25 cellular contexts compared by ENCODE assay signal in genomic region chr16:51545951-51546350, GRCh38.
"Had no signal": no experiment of that assay in that cellular context is flagged by ENCODE, and none has a peak within 500 bp of the region (broad histone marks: within the 10 kb centered on the region; RNA-seq: fewer than 3 reads in every experiment).

No MANE protein-coding gene starts in this region.

- H3K36me3 ChIP-seq: adrenal gland, esophagus squamous epithelium, gastroesophageal sphincter, heart right ventricle, right lobe of liver, thoracic aorta had no signal

- H3K27me3 ChIP-seq: adrenal gland, esophagus squamous epithelium, right lobe of liver had no signal

- H3K9me3 ChIP-seq: adrenal gland, esophagus squamous epithelium, gastroesophageal sphincter, right lobe of liver, thoracic aorta had no signal

- H3K27ac Mint-ChIP-seq: activated naive CD8-positive, alpha-beta T cell; activated T-helper 2 cell treated with anti-CD3 and anti-CD28 coated beads, Interferon-gamma antibody, Interleukin-2, Interleukin-4, amounts not matched to agents 10 μg/mL and 5 μg/mL and 100 μg/mL, durations not matched to agents 14 hours and 24 hours and 36 hours; immature natural killer cell; nephron; stimulated activated memory B cell treated with anti-CD40 and anti-IgM and Interleukin-4, amounts not matched to agents 10 μg/mL and 1 μg/mL and 100 μg/mL, for 72 hours; T-helper 1 cell treated with Interleukin-12 subunit alpha and Interleukin-12 subunit beta and Interleukin-4 antibody, amounts not matched to agents 30 μg/mL and 1 μg/mL, for 36 hours had no signal

- H3K4me3 Mint-ChIP-seq: activated naive CD8-positive, alpha-beta T cell; activated T-cell treated with anti-CD3 and anti-CD28 coated beads, Interleukin-2, amount 50 U/mL, for 4 hours; immature natural killer cell; nephron; stimulated activated memory B cell treated with anti-CD40 and anti-IgM and Interleukin-4, amounts not matched to agents 10 μg/mL and 1 μg/mL and 100 μg/mL, for 72 hours; T-helper 1 cell treated with Interleukin-12 subunit alpha and Interleukin-12 subunit beta and Interleukin-4 antibody, amounts not matched to agents 30 μg/mL and 1 μg/mL, for 36 hours had no signal

- FAIRE-seq: astrocyte had no signal

- H3K4me1 Mint-ChIP-seq: immature natural killer cell; stimulated activated memory B cell treated with anti-CD40 and anti-IgM and Interleukin-4, amounts not matched to agents 10 μg/mL and 1 μg/mL and 100 μg/mL, for 72 hours had no signal

- ATAC-seq: activated T-cell treated with anti-CD3 and anti-CD28 coated beads, Interleukin-2, amount 50 U/mL, for 4 hours; gastroesophageal sphincter; heart right ventricle; left ventricle myocardium superior; right lobe of liver; stimulated activated memory B cell treated with anti-CD40 and anti-IgM and Interleukin-4, amounts not matched to agents 10 μg/mL and 1 μg/mL and 100 μg/mL, for 72 hours had no signal

- H3K4me1 ChIP-seq: adrenal gland, esophagus squamous epithelium, gastroesophageal sphincter, heart right ventricle, right lobe of liver had no signal

- H3K36me3 Mint-ChIP-seq: immature natural killer cell; stimulated activated memory B cell treated with anti-CD40 and anti-IgM and Interleukin-4, amounts not matched to agents 10 μg/mL and 1 μg/mL and 100 μg/mL, for 72 hours had no signal

- H3K27ac ChIP-seq: adrenal gland, coronary artery, esophagus squamous epithelium, gastroesophageal sphincter, heart right ventricle, right lobe of liver, skin epidermis, thoracic aorta had no signal

- H3K9me3 Mint-ChIP-seq: nephron had no signal

- DNase-seq: activated CD4-positive, alpha-beta T cell treated with anti-CD3 and anti-CD28 coated beads for 4 hours; activated CD4-positive, alpha-beta T cell treated with anti-CD3 and anti-CD28 coated beads, Interleukin-2, amount 50 U/mL, for 48 hours; activated CD4-positive, CD25-positive, alpha-beta regulatory T cell; activated CD8-positive, alpha-beta memory T cell treated with anti-CD3 and anti-CD28 coated beads, Interleukin-2, amount 50 U/mL, for 48 hours; activated naive CD4-positive, alpha-beta T cell; activated T-cell treated with anti-CD3 and anti-CD28 coated beads, Interleukin-2, amount 50 U/mL, for 4 hours; adrenal gland; esophagus squamous epithelium; heart right ventricle; immature natural killer cell; left ventricle myocardium superior; posterior cingulate gyrus; right lobe of liver; stimulated activated CD4-positive, alpha-beta T cell treated with anti-CD3 and anti-CD28 coated beads, Interleukin-2, amount 100 ng/mL, for 24 hours; T1000 had no signal

- H3K27me3 Mint-ChIP-seq: stimulated activated memory B cell treated with anti-CD40 and anti-IgM and Interleukin-4, amounts not matched to agents 10 μg/mL and 1 μg/mL and 100 μg/mL, for 72 hours had no signal

- H3K4me3 ChIP-seq: adrenal gland, coronary artery, esophagus squamous epithelium, gastroesophageal sphincter, heart right ventricle, right lobe of liver, skin epidermis, thoracic aorta had no signal
